2 cellular contexts compared by ENCODE assay signal in genomic region chr6:41273699-41274098, GRCh38.
TF ChIP-seq lines count a peak whose summit lies in the region.

No MANE protein-coding gene starts in this region.

TF ChIP-seq in GM23338, 12 proteins besides CTCF, POLR2A, EP300 and RAD21:
- TF ChIP-seq EZH2 (IDR thresholded peaks at IDR 0.05; ENCODE audit: low read depth, unreplicated experiment) = no peak
- TF ChIP-seq, protein P1, sequence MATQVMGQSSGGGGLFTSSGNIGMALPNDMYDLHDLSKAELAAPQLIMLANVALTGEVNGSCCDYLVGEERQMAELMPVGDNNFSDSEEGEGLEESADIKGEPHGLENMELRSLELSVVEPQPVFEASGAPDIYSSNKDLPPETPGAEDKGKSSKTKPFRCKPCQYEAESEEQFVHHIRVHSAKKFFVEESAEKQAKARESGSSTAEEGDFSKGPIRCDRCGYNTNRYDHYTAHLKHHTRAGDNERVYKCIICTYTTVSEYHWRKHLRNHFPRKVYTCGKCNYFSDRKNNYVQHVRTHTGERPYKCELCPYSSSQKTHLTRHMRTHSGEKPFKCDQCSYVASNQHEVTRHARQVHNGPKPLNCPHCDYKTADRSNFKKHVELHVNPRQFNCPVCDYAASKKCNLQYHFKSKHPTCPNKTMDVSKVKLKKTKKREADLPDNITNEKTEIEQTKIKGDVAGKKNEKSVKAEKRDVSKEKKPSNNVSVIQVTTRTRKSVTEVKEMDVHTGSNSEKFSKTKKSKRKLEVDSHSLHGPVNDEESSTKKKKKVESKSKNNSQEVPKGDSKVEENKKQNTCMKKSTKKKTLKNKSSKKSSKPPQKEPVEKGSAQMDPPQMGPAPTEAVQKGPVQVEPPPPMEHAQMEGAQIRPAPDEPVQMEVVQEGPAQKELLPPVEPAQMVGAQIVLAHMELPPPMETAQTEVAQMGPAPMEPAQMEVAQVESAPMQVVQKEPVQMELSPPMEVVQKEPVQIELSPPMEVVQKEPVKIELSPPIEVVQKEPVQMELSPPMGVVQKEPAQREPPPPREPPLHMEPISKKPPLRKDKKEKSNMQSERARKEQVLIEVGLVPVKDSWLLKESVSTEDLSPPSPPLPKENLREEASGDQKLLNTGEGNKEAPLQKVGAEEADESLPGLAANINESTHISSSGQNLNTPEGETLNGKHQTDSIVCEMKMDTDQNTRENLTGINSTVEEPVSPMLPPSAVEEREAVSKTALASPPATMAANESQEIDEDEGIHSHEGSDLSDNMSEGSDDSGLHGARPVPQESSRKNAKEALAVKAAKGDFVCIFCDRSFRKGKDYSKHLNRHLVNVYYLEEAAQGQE (IDR thresholded peaks at IDR 0.05; ENCODE audit: unreplicated experiment) = no peak
- TF ChIP-seq POLR2AphosphoS5 (IDR thresholded peaks at IDR 0.05; ENCODE audit: low read depth) = no peak
- TF ChIP-seq EZH2phosphoT487 (IDR thresholded peaks at IDR 0.05; ENCODE audit: unreplicated experiment) = no peak
- no peak for TF ChIP-seq NANOG (IDR thresholded peaks at IDR 0.05; ENCODE audit: borderline replicate concordance)
- TF ChIP-seq JUNB (IDR thresholded peaks at IDR 0.05; ENCODE audit: unreplicated experiment) = no peak
- TF ChIP-seq CREB1 (CRISPR knock-in tag; IDR thresholded peaks at IDR 0.05; ENCODE audit: low read depth) = no peak
- TF ChIP-seq STAT1 (IDR thresholded peaks at IDR 0.05; ENCODE audit: unreplicated experiment) = no peak
- TF ChIP-seq, protein P2, sequence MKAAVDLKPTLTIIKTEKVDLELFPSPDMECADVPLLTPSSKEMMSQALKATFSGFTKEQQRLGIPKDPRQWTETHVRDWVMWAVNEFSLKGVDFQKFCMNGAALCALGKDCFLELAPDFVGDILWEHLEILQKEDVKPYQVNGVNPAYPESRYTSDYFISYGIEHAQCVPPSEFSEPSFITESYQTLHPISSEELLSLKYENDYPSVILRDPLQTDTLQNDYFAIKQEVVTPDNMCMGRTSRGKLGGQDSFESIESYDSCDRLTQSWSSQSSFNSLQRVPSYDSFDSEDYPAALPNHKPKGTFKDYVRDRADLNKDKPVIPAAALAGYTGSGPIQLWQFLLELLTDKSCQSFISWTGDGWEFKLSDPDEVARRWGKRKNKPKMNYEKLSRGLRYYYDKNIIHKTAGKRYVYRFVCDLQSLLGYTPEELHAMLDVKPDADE (IDR thresholded peaks at IDR 0.05) = no peak
- TF ChIP-seq ZNF114 (CRISPR knock-in tag; IDR thresholded peaks at IDR 0.05) = no peak
- TF ChIP-seq, protein P3, sequence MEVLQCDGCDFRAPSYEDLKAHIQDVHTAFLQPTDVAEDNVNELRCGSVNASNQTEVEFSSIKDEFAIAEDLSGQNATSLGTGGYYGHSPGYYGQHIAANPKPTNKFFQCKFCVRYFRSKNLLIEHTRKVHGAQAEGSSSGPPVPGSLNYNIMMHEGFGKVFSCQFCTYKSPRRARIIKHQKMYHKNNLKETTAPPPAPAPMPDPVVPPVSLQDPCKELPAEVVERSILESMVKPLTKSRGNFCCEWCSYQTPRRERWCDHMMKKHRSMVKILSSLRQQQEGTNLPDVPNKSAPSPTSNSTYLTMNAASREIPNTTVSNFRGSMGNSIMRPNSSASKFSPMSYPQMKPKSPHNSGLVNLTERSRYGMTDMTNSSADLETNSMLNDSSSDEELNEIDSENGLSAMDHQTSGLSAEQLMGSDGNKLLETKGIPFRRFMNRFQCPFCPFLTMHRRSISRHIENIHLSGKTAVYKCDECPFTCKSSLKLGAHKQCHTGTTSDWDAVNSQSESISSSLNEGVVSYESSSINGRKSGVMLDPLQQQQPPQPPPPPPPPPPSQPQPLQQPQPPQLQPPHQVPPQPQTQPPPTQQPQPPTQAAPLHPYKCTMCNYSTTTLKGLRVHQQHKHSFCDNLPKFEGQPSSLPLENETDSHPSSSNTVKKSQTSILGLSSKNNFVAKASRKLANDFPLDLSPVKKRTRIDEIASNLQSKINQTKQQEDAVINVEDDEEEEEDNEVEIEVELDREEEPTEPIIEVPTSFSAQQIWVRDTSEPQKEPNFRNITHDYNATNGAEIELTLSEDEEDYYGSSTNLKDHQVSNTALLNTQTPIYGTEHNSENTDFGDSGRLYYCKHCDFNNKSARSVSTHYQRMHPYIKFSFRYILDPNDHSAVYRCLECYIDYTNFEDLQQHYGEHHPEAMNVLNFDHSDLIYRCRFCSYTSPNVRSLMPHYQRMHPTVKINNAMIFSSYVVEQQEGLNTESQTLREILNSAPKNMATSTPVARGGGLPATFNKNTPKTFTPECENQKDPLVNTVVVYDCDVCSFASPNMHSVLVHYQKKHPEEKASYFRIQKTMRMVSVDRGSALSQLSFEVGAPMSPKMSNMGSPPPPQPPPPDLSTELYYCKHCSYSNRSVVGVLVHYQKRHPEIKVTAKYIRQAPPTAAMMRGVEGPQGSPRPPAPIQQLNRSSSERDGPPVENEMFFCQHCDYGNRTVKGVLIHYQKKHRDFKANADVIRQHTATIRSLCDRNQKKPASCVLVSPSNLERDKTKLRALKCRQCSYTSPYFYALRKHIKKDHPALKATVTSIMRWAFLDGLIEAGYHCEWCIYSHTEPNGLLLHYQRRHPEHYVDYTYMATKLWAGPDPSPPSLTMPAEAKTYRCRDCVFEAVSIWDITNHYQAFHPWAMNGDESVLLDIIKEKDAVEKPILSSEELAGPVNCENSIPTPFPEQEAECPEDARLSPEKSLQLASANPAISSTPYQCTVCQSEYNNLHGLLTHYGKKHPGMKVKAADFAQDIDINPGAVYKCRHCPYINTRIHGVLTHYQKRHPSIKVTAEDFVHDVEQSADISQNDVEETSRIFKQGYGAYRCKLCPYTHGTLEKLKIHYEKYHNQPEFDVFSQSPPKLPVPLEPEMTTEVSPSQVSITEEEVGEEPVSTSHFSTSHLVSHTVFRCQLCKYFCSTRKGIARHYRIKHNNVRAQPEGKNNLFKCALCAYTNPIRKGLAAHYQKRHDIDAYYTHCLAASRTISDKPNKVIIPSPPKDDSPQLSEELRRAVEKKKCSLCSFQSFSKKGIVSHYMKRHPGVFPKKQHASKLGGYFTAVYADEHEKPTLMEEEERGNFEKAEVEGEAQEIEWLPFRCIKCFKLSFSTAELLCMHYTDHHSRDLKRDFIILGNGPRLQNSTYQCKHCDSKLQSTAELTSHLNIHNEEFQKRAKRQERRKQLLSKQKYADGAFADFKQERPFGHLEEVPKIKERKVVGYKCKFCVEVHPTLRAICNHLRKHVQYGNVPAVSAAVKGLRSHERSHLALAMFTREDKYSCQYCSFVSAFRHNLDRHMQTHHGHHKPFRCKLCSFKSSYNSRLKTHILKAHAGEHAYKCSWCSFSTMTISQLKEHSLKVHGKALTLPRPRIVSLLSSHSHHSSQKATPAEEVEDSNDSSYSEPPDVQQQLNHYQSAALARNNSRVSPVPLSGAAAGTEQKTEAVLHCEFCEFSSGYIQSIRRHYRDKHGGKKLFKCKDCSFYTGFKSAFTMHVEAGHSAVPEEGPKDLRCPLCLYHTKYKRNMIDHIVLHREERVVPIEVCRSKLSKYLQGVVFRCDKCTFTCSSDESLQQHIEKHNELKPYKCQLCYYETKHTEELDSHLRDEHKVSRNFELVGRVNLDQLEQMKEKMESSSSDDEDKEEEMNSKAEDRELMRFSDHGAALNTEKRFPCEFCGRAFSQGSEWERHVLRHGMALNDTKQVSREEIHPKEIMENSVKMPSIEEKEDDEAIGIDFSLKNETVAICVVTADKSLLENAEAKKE (CRISPR knock-in tag; IDR thresholded peaks at IDR 0.05) = no peak
- no peak for TF ChIP-seq ZNF331 (CRISPR knock-in tag; IDR thresholded peaks at IDR 0.05; ENCODE audit: low read depth)

TF ChIP-seq in SK-N-SH, 30 proteins besides CTCF, POLR2A, EP300 and RAD21:
- TF ChIP-seq TEAD4 (IDR thresholded peaks at IDR 0.05; ENCODE audit: borderline replicate concordance, insufficient read depth) = no peak
TF ChIP-seq in SK-N-SH: peak in this region for 0.
